In the genomic region with DNA sequence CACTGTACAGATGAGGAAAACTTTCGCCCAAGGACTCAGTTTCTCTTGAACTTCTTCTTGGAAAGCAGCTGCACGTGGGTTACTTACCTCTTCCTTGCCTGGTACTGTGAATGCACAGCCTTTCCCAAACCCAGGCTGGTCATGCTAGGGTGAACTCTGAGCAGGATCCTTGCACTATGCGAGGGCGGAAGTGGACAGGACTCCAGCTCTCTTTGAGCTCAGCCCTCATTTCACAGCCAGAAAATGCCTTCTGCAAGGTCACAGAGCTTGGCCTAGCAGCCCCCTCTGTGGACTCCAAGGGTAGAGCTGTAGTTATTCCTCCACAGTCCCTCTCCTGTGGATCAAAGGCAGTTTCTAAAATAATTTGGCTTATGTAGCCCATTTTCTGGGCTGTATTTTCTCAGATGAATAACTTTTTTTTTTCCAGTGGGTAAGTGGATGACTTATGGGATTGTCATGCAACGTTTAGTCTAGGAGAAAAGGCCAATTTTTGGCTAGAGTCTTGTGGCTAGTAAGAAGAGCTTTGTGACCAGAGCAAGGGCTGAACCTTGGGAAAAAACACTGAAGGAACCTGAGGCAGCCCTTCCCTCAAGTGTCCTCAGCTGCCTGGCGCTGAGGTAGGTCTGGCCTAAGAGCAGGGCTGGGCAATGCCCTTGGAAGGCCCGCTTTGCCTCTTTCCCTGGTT, we compare ENCODE assay signal across 1 cellular context.
TF ChIP-seq lines count a peak whose summit lies in the region.

No MANE protein-coding gene starts in this region.

TF ChIP-seq in HepG2, 621 proteins besides CTCF, POLR2A, EP300 and RAD21 (continued from another document):
- TF ChIP-seq, protein P1, sequence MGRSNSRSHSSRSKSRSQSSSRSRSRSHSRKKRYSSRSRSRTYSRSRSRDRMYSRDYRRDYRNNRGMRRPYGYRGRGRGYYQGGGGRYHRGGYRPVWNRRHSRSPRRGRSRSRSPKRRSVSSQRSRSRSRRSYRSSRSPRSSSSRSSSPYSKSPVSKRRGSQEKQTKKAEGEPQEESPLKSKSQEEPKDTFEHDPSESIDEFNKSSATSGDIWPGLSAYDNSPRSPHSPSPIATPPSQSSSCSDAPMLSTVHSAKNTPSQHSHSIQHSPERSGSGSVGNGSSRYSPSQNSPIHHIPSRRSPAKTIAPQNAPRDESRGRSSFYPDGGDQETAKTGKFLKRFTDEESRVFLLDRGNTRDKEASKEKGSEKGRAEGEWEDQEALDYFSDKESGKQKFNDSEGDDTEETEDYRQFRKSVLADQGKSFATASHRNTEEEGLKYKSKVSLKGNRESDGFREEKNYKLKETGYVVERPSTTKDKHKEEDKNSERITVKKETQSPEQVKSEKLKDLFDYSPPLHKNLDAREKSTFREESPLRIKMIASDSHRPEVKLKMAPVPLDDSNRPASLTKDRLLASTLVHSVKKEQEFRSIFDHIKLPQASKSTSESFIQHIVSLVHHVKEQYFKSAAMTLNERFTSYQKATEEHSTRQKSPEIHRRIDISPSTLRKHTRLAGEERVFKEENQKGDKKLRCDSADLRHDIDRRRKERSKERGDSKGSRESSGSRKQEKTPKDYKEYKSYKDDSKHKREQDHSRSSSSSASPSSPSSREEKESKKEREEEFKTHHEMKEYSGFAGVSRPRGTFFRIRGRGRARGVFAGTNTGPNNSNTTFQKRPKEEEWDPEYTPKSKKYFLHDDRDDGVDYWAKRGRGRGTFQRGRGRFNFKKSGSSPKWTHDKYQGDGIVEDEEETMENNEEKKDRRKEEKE (IDR thresholded peaks at IDR 0.05) = no peak
- no peak for TF ChIP-seq SIX1 (CRISPR knock-in tag; IDR thresholded peaks at IDR 0.05; ENCODE audit: borderline replicate concordance)
- TF ChIP-seq ZNF883 (CRISPR knock-in tag; IDR thresholded peaks at IDR 0.05; ENCODE audit: not compliant biosample characterization) = no peak
- no peak for TF ChIP-seq ZFP1 (CRISPR knock-in tag; IDR thresholded peaks at IDR 0.05)
- TF ChIP-seq, protein P2, sequence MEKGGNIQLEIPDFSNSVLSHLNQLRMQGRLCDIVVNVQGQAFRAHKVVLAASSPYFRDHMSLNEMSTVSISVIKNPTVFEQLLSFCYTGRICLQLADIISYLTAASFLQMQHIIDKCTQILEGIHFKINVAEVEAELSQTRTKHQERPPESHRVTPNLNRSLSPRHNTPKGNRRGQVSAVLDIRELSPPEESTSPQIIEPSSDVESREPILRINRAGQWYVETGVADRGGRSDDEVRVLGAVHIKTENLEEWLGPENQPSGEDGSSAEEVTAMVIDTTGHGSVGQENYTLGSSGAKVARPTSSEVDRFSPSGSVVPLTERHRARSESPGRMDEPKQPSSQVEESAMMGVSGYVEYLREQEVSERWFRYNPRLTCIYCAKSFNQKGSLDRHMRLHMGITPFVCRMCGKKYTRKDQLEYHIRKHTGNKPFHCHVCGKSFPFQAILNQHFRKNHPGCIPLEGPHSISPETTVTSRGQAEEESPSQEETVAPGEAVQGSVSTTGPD (CRISPR knock-in tag; IDR thresholded peaks at IDR 0.05) = no peak
- TF ChIP-seq MAFG (CRISPR knock-in tag; IDR thresholded peaks at IDR 0.05) = no peak
- TF ChIP-seq KDM5B (CRISPR knock-in tag; IDR thresholded peaks at IDR 0.05; ENCODE audit: borderline replicate concordance) = no peak
- TF ChIP-seq TBX3 (IDR thresholded peaks at IDR 0.05; ENCODE audit: borderline replicate concordance) = no peak
- TF ChIP-seq ZNF775 (CRISPR knock-in tag; IDR thresholded peaks at IDR 0.05; ENCODE audit: borderline replicate concordance) = no peak
